Comparison of ENCODE assay signal across 17 cellular contexts in genomic region chr7:69603351-69603750, GRCh38. TPM values are rescaled to one million over a fixed set of nuclear protein-coding genes. Genes with fewer than 3 reads are reported as not detected.
DNase-seq lines count a peak whose midpoint lies in the region; ATAC-seq and TF ChIP-seq lines count a peak whose summit lies in the region.
"Had no signal": no experiment of that assay in that cellular context is flagged by ENCODE, and none has a peak within 500 bp of the region (broad histone marks: within the 10 kb centered on the region; RNA-seq: fewer than 3 reads in every experiment).

No MANE protein-coding gene starts in this region.

- H3K79me2 ChIP-seq in neural cell (replicated peaks; ENCODE audit: insufficient read depth, low read length), result peaks cover 87% of the 10 kb centered on the region

- TF ChIP-seq EP300 in neural cell (conservative IDR thresholded peaks at IDR 0.05; ENCODE audit: poor library complexity, severe bottlenecking), result no peak

- ATAC-seq in GM19043 (IDR thresholded peaks at IDR 0.05; ENCODE audit: low read depth, unreplicated experiment), result peak; percentile 41
- ATAC-seq in HG03280 (IDR thresholded peaks at IDR 0.05; ENCODE audit: unreplicated experiment), result peak; percentile 52
- ATAC-seq in HG03139 (IDR thresholded peaks at IDR 0.05; ENCODE audit: unreplicated experiment), result no peak
- ATAC-seq: heart right ventricle, psoas muscle had no signal

- no peaks in the 10 kb centered on the region for H3F3A ChIP-seq in neural cell (ENCODE audit: insufficient read depth, low read length, poor library complexity, severe bottlenecking)

- peak in 2 of 3 experiments; percentile 22 to 66 for DNase-seq in NCI-H1417 (lab: John Stamatoyannopoulos, UW)
- DNase-seq in NCI-H1417 treated with DMSO at 0.1 percent for 48 hours (lab: John Stamatoyannopoulos, UW), result no peak
- DNase-seq in WERI-Rb-1, result no peak
- no peak for DNase-seq in RKO (ENCODE audit: low spot score)
- DNase-seq: activated B cell treated with CpG ODN at 0.5 μM for 24 hours; effector CD8-positive, alpha-beta T cell; heart right ventricle; mammary epithelial cell; MG63; psoas muscle; stimulated activated naive CD4-positive, alpha-beta T cell treated with Interleukin-2 at 50 U/mL for 16 hours; T-helper 17 cell had no signal

- no peak overlapping the region for H3K9ac ChIP-seq in neural cell (ENCODE audit: low read length)

- peak overlapping the region; percentile 95 for H3K4me3 ChIP-seq in neural cell (ENCODE audit: low read length)
- no peak overlapping the region for H3K4me3 ChIP-seq in WERI-Rb-1 (ENCODE audit: low read depth, low read length)
- H3K4me3 ChIP-seq: heart right ventricle, MG63, psoas muscle had no signal

- H4K20me1 ChIP-seq in neural cell (ENCODE audit: insufficient read depth), result peaks cover 19% of the 10 kb centered on the region

- no peak overlapping the region for H3K27ac ChIP-seq in neural cell (ENCODE audit: low read length)
- no peak overlapping the region for H3K27ac ChIP-seq in WERI-Rb-1
- H3K27ac ChIP-seq: 22Rv1, heart right ventricle, psoas muscle had no signal

- no peaks in the 10 kb centered on the region for H3K9me2 ChIP-seq in neural cell (ENCODE audit: insufficient read depth, low read length)

- peak overlapping the region; percentile 9 for H3K4me2 ChIP-seq in neural cell (ENCODE audit: low read length)

- TF ChIP-seq RAD21 in neural cell (conservative IDR thresholded peaks at IDR 0.05), result no peak

- no peaks in the 10 kb centered on the region for H3K27me3 ChIP-seq in neural cell (ENCODE audit: insufficient read depth, low read depth, low read length)
- H3K27me3 ChIP-seq in WERI-Rb-1 (ENCODE audit: insufficient read depth, low read depth, severe bottlenecking), result no peaks in the 10 kb centered on the region

- H2AFZ ChIP-seq in neural cell (ENCODE audit: low read depth, low read length), result no peak overlapping the region

- TF ChIP-seq CTCF in neural cell (IDR thresholded peaks at IDR 0.05; ENCODE audit: poor library complexity, severe bottlenecking) (no peak), WERI-Rb-1 (IDR thresholded peaks at IDR 0.05; ENCODE audit: low read depth, low read length) (no peak)

- H3K9me3 ChIP-seq in neural cell (ENCODE audit: low read length) (no peaks in the 10 kb centered on the region), WERI-Rb-1 (ENCODE audit: severe bottlenecking) (no peaks in the 10 kb centered on the region)
- H3K9me3 ChIP-seq: heart right ventricle, MG63, psoas muscle had no signal

- H3K36me3 ChIP-seq in neural cell (ENCODE audit: insufficient read depth, low read length) (no peaks in the 10 kb centered on the region), WERI-Rb-1 (no peaks in the 10 kb centered on the region)
- H3K36me3 ChIP-seq: heart right ventricle, MG63 had no signal

TF ChIP-seq in neural cell, 6 proteins besides CTCF, POLR2A, EP300 and RAD21:
- TF ChIP-seq REST (IDR thresholded peaks at IDR 0.05; ENCODE audit: borderline replicate concordance) (no peak), SMC3 (conservative IDR thresholded peaks at IDR 0.05; ENCODE audit: poor library complexity) (no peak), MXI1 (conservative IDR thresholded peaks at IDR 0.05; ENCODE audit: poor library complexity, severe bottlenecking) (no peak), EZH2 (IDR thresholded peaks at IDR 0.05; ENCODE audit: borderline replicate concordance, insufficient read depth, low read length, poor library complexity, severe bottlenecking) (no peak), TAF1 (IDR thresholded peaks at IDR 0.05; ENCODE audit: low read depth) (no peak), POLR2AphosphoS5 (IDR thresholded peaks at IDR 0.05) (no peak)

RNA-seq across cellular contexts. Expression of gene AUTS2, which starts 5.1 kb away (rescaled TPM):
- 97.3 and 124 TPM in 2 replicates for polyA plus RNA-seq in neural cell
- polyA minus RNA-seq in neural cell, result 312 and 399 TPM in 2 replicates

Comparison
In these comparisons a context has a peak if more than half of its experiments do, and no peak if none do; other contexts are left out.
1. DNase-seq: peak in NCI-H1417 (2 of 3); none in NCI-H1417 treated with DMSO at 0.1 percent for 48 hours (single experiment), WERI-Rb-1 (single experiment) and RKO (single experiment).